Comparison of ENCODE assay signal across 21 cellular contexts in the genomic region with DNA sequence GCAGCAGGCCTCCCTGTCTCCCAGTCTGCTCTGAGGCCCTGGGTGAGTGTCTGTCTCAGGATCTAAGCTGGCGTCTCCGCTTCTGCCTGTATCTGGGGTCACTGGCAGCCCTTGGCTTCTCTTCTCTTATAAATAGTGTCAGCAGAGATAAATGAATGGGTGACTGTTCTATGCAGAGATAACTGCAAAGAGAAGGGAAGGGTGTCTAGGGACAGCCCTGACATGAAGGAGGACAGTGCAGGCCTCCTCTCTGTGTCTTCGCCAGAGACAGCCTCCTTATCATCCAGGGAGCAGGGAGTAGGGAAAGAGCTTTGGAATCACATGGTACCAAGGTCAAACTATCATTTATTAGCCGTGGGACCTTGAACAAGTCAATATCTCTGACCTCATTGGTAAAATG. TPM values are rescaled to one million over a fixed set of nuclear protein-coding genes. Genes with fewer than 3 reads are reported as not detected.
DNase-seq lines count a peak whose midpoint lies in the region; ATAC-seq and TF ChIP-seq lines count a peak whose summit lies in the region.
"Had no signal": no experiment of that assay in that cellular context is flagged by ENCODE, and none has a peak within 500 bp of the region (broad histone marks: within the 10 kb centered on the region; RNA-seq: fewer than 3 reads in every experiment).

No MANE protein-coding gene starts in this region.

- H2BK15ac ChIP-seq in IMR-90 (ENCODE audit: low read depth, low read length) = no peak overlapping the region

- H2AFZ ChIP-seq in IMR-90 (replicated peaks; ENCODE audit: low read length, poor library complexity) = no peak overlapping the region
- H2AFZ ChIP-seq in smooth muscle cell (ENCODE audit: low read depth) = no peak overlapping the region

- no peak overlapping the region for H3K4ac ChIP-seq in IMR-90 (ENCODE audit: low read depth, low read length)

- H2AK5ac ChIP-seq in IMR-90 (ENCODE audit: low read depth, low read length) = 0 out of 2 replicates have a peak overlapping the region, but pooled peaks have one; percentile 18

- ATAC-seq in IMR-90 (ENCODE audit: low read depth) = no peak
- ATAC-seq in GM21825 (IDR thresholded peaks at IDR 0.05; ENCODE audit: unreplicated experiment) = no peak

- no peak overlapping the region for H4K8ac ChIP-seq in IMR-90 (ENCODE audit: low read depth in 2 of 2, low read length in 2 of 2)

- H3K23ac ChIP-seq in IMR-90 (ENCODE audit: low read depth, low read length) = no peak overlapping the region

- no peaks in the 10 kb centered on the region for H3K9me3 Mint-ChIP-seq in chondrocyte (ENCODE audit: low read depth)
- H3K9me3 Mint-ChIP-seq: H9 had no signal

- intact Hi-C loops in IMR-90 (cut with micrococcal nuclease) (no loop called here), left ventricle myocardium inferior (cut with micrococcal nuclease) (no loop called here)

- no peak overlapping the region for H3K56ac ChIP-seq in IMR-90 (ENCODE audit: extremely low read depth, insufficient read depth, low read length)

- no peak overlapping the region for H3K4me3 ChIP-seq in IMR-90 (ENCODE audit: insufficient read depth, low read depth, low read length)
- no peak overlapping the region for H3K4me3 ChIP-seq in left ventricle myocardium inferior
- H3K4me3 ChIP-seq in smooth muscle cell = no peak overlapping the region
- H3K4me3 ChIP-seq: BLaER1 had no signal

- dilution Hi-C loops in IMR-90 (cut with HindIII; ENCODE audit: low sequenced_read_pairs, unreplicated experiment) = no loop called here

- H2AK9ac ChIP-seq in IMR-90 (replicated peaks; ENCODE audit: low read depth, low read length, poor library complexity) = no peak overlapping the region

- POLR2A ChIA-PET in IMR-90 (lab: Charles Lee; ENCODE audit: unreplicated experiment) = no interaction called here

- H3F3A ChIP-seq in smooth muscle cell (ENCODE audit: low read depth) = no peaks in the 10 kb centered on the region

- H3K4me2 ChIP-seq in IMR-90 (ENCODE audit: low read depth, low read length) (no peak overlapping the region), smooth muscle cell (no peak overlapping the region)
- H3K4me2 ChIP-seq: BLaER1 had no signal

- H3K27me3 Mint-ChIP-seq in chondrocyte (ENCODE audit: low read depth) = no peaks in the 10 kb centered on the region

- no peaks in the 10 kb centered on the region for H3K9me3 ChIP-seq in IMR-90 (ENCODE audit: control insufficient read depth, insufficient read depth, low read length)
- H3K9me3 ChIP-seq in left ventricle myocardium inferior (replicated peaks) = no peaks in the 10 kb centered on the region
- no peaks in the 10 kb centered on the region for H3K9me3 ChIP-seq in smooth muscle cell (replicated peaks; ENCODE audit: low read depth)
- H3K9me3 ChIP-seq: BLaER1 had no signal

- H4K20me1 ChIP-seq in IMR-90 (ENCODE audit: insufficient read depth, low read length) = no peaks in the 10 kb centered on the region; the same call in none of the 2 replicates
- no peaks in the 10 kb centered on the region for H4K20me1 ChIP-seq in smooth muscle cell (ENCODE audit: low read depth)
- H4K20me1 ChIP-seq: BLaER1 had no signal

- DNase-seq in IMR-90 (no peak), erythroblast (lab: John Stamatoyannopoulos, UW) (peak; percentile 15 to 57), left ventricle myocardium inferior (no peak), smooth muscle cell (lab: John Stamatoyannopoulos, UW; ENCODE audit: unreplicated experiment) (no peak), chondrocyte (ENCODE audit: low spot score) (no peak)
- no peak for DNase-seq in central memory CD4-positive, alpha-beta T cell
- DNase-seq: CD4-positive, alpha-beta memory T cell; DMS153; GDM1; H9; MM.1S; NCI-H1092; NCI-H1436 treated with DMSO at 0.1 percent for 48 hours; NCI-H2029; NCI-H345; NCI-H526 had no signal

- no peaks in the 10 kb centered on the region for H3K9me1 ChIP-seq in IMR-90 (ENCODE audit: insufficient read depth, low read length)

- H3K14ac ChIP-seq in IMR-90 (replicated peaks; ENCODE audit: low read depth, low read length) = no peak overlapping the region

- in situ Hi-C loops in IMR-90 (cut with MboI; ENCODE audit: low sequenced_read_pairs) = no loop called here

- peaks cover 65% of the 10 kb centered on the region; the same call in 1 of the 2 replicates for H3K36me3 ChIP-seq in IMR-90 (ENCODE audit: control insufficient read depth, insufficient read depth, low read length)
- H3K36me3 ChIP-seq in left ventricle myocardium inferior = peaks cover 5% of the 10 kb centered on the region
- H3K36me3 ChIP-seq in smooth muscle cell (ENCODE audit: low read depth) = no peaks in the 10 kb centered on the region

- no peak overlapping the region for H3K27ac ChIP-seq in IMR-90 (ENCODE audit: insufficient read depth, low read length)
- H3K27ac ChIP-seq in left ventricle myocardium inferior (replicated peaks) = peak overlapping the region; percentile 62
- peak overlapping the region; percentile 10 for H3K27ac ChIP-seq in smooth muscle cell (ENCODE audit: low read depth)
- H3K27ac ChIP-seq: BLaER1 had no signal

- H2BK20ac ChIP-seq in IMR-90 (ENCODE audit: low read depth, low read length) = no peak overlapping the region

- H3K4me1 Mint-ChIP-seq in chondrocyte (ENCODE audit: low read depth) = peaks cover 12% of the 10 kb centered on the region
- H3K4me1 Mint-ChIP-seq: CD4-positive, alpha-beta memory T cell had no signal

- no peak overlapping the region for H3K18ac ChIP-seq in IMR-90 (ENCODE audit: low read depth, low read length)

- H3K4me1 ChIP-seq in IMR-90 (ENCODE audit: control insufficient read depth, insufficient read depth, low read length) (peaks cover 13% of the 10 kb centered on the region), left ventricle myocardium inferior (peaks cover 64% of the 10 kb centered on the region), smooth muscle cell (ENCODE audit: low read depth) (no peaks in the 10 kb centered on the region)

- no peak overlapping the region for H3K4me3 Mint-ChIP-seq in chondrocyte (ENCODE audit: unreplicated experiment)
- H3K4me3 Mint-ChIP-seq: CD4-positive, alpha-beta memory T cell; H9 had no signal

- H3K27ac Mint-ChIP-seq in chondrocyte (ENCODE audit: unreplicated experiment) = no peak overlapping the region

- H3K27me3 ChIP-seq in IMR-90 (ENCODE audit: control insufficient read depth, insufficient read depth, low read length) (no peaks in the 10 kb centered on the region), left ventricle myocardium inferior (ENCODE audit: low read depth) (peaks cover 13% of the 10 kb centered on the region), smooth muscle cell (ENCODE audit: low read depth) (no peaks in the 10 kb centered on the region)
- H3K27me3 ChIP-seq: BLaER1 had no signal

- TF ChIP-seq RAD21 in IMR-90 (IDR thresholded peaks at IDR 0.05; ENCODE audit: low read length) = no peak

- H4K5ac ChIP-seq in IMR-90 (ENCODE audit: low read depth, low read length) = no peak overlapping the region

- no peak overlapping the region for H4K91ac ChIP-seq in IMR-90 (ENCODE audit: insufficient read depth, low read depth, low read length)

- H2BK120ac ChIP-seq in IMR-90 (ENCODE audit: low read depth, low read length) = no peak overlapping the region

- no TSS peak for BruUV-seq in IMR-90 (replicated peaks; lab: Mats Ljungman, UMichigan)

- no peak overlapping the region for H2BK5ac ChIP-seq in IMR-90 (ENCODE audit: low read depth, low read length, poor library complexity, severe bottlenecking)

- no peaks in the 10 kb centered on the region for H3K79me2 ChIP-seq in smooth muscle cell (ENCODE audit: low read depth)

- H3K36me3 Mint-ChIP-seq in chondrocyte (ENCODE audit: low read depth) = peaks cover 20% of the 10 kb centered on the region
- H3K36me3 Mint-ChIP-seq: CD4-positive, alpha-beta memory T cell had no signal

- no CpG with 5 or more reads among the region's 4 CpGs for WGBS in IMR-90 (ENCODE audit: extremely low coverage in 2 of 2, insufficient read length in 1 of 2), 2 experiments
- 34% methylated on average over 4 of the region's 4 CpGs for WGBS in smooth muscle cell (ENCODE audit: low lambda C conversion rate)

- CTCF ChIA-PET in IMR-90 (lab: Yijun Ruan, JAX) = no interaction called here

- no peaks in the 10 kb centered on the region; a peak in 1 of 4 replicates for H3K79me1 ChIP-seq in IMR-90 (ENCODE audit: low read depth in 1 of 2, low read length in 2 of 2)

- TF ChIP-seq POLR2A in IMR-90 (IDR thresholded peaks at IDR 0.05; ENCODE audit: low read depth, low read length) = no peak
- TF ChIP-seq POLR2A in erythroblast (IDR thresholded peaks at IDR 0.05; ENCODE audit: low read length) = no peak

- H3K9ac ChIP-seq in IMR-90 (ENCODE audit: low read depth, low read length) (no peak overlapping the region), smooth muscle cell (ENCODE audit: low read depth) (no peak overlapping the region)
- H3K9ac ChIP-seq: BLaER1 had no signal

- no peak for TF ChIP-seq CTCF in IMR-90 (conservative IDR thresholded peaks at IDR 0.05; ENCODE audit: low read depth, low read length)
- no peak for TF ChIP-seq CTCF in left ventricle myocardium inferior (IDR thresholded peaks at IDR 0.05; ENCODE audit: borderline replicate concordance)
- no peak for TF ChIP-seq CTCF in smooth muscle cell (IDR thresholded peaks at IDR 0.05; ENCODE audit: borderline replicate concordance, insufficient read depth, poor library complexity, severe bottlenecking)
- no peak for TF ChIP-seq CTCF in chondrocyte (IDR thresholded peaks at IDR 0.05)

RNA-seq across cellular contexts. Expression of a gene that starts 28.3 kb away (rescaled TPM):
- total RNA-seq in IMR-90 (2012; rRNA removed) (93.0 and 103 TPM in 2 replicates), left ventricle myocardium inferior (22.0 TPM), smooth muscle cell (52.2 and 59.3 TPM in 2 replicates), chondrocyte (60.9 to 72.4 TPM (median 62.1 TPM) in 3 replicates)
- polyA plus RNA-seq in IMR-90 (2012; rRNA removed) (124 and 134 TPM in 2 replicates), smooth muscle cell (77.8 and 81.7 TPM in 2 replicates)
- 73.7 and 110 TPM in 2 replicates for polyA plus RNA-seq in IMR-90 (2012; cell fraction: cytosol; rRNA removed)
- polyA plus RNA-seq in IMR-90 (2012; cell fraction: nucleus; rRNA removed; ENCODE audit: low replicate concordance) = 322 and 367 TPM in 2 replicates

RNA-seq across cellular contexts. Expression of a gene that starts 35.8 kb away (rescaled TPM):
- 6.8 and 7.8 TPM in 2 replicates for total RNA-seq in IMR-90 (2012; rRNA removed)
- 81.6 and 109 TPM in 2 replicates for polyA plus RNA-seq in IMR-90 (2012; rRNA removed)
- polyA plus RNA-seq in IMR-90 (2012; cell fraction: cytosol; rRNA removed) = 37.7 and 53.1 TPM in 2 replicates
- polyA plus RNA-seq in IMR-90 (2012; cell fraction: nucleus; rRNA removed; ENCODE audit: low replicate concordance) = 492 and 808 TPM in 2 replicates
- total RNA-seq in left ventricle myocardium inferior = 145 TPM
- 14.9 and 38.8 TPM in 2 replicates for total RNA-seq in smooth muscle cell
- polyA plus RNA-seq in smooth muscle cell = 37.8 and 40.5 TPM in 2 replicates
- total RNA-seq in chondrocyte = 62.9 to 94.9 TPM (median 89.7 TPM) in 3 replicates

RNA-seq across cellular contexts. Expression of a gene that starts 43.9 kb away (rescaled TPM):
- total RNA-seq in IMR-90 (2012; rRNA removed) (not detected in 2 replicates), left ventricle myocardium inferior (not detected), smooth muscle cell (0.49 TPM in 1 of 2 replicates, not detected in the other), chondrocyte (0.15 TPM in 2 of 3 replicates, not detected in the other)
- polyA plus RNA-seq in IMR-90 (2012; rRNA removed) (0.10 TPM in 1 of 2 replicates, not detected in the other), smooth muscle cell (0.32 and 1.7 TPM in 2 replicates)
- not detected in 2 replicates for polyA plus RNA-seq in IMR-90 (2012; cell fraction: cytosol; rRNA removed)
- 0.16 and 0.33 TPM in 2 replicates for polyA plus RNA-seq in IMR-90 (2012; cell fraction: nucleus; rRNA removed; ENCODE audit: low replicate concordance)
- total RNA-seq: Daoy, LHCN-M2 had no signal
- polyA plus RNA-seq: CD4-positive, alpha-beta memory T cell had no signal

RNA-seq across cellular contexts. Expression of a gene that starts 52.3 kb away (rescaled TPM):
- 3.3 and 4.3 TPM in 2 replicates for total RNA-seq in IMR-90 (2012; rRNA removed)
- 4.0 and 4.9 TPM in 2 replicates for polyA plus RNA-seq in IMR-90 (2012; rRNA removed)
- polyA plus RNA-seq in IMR-90 (2012; cell fraction: cytosol; rRNA removed) = 3.4 and 4.1 TPM in 2 replicates
- 3.2 TPM in 2 replicates for polyA plus RNA-seq in IMR-90 (2012; cell fraction: nucleus; rRNA removed; ENCODE audit: low replicate concordance)
- 15,954 TPM for total RNA-seq in left ventricle myocardium inferior
- total RNA-seq in smooth muscle cell = 103 and 127 TPM in 2 replicates
- polyA plus RNA-seq in smooth muscle cell = 106 and 109 TPM in 2 replicates
- 0.70 to 19.8 TPM (median 15.5 TPM) in 3 replicates for total RNA-seq in chondrocyte
- total RNA-seq: A673; CD4-positive, alpha-beta memory T cell had no signal
- polyA plus RNA-seq: CD4-positive, alpha-beta memory T cell had no signal

Comparison
In these comparisons a context has a peak if more than half of its experiments do, and no peak if none do; other contexts are left out.
1. DNase-seq: peak in erythroblast (2 of 2); none in IMR-90 (single experiment), left ventricle myocardium inferior (single experiment), smooth muscle cell (single experiment), chondrocyte (single experiment) and central memory CD4-positive, alpha-beta T cell (single experiment).